ENCODE assay signal across 7 cellular contexts in genomic region chr4:84499065-84499982, GRCh38. TPM values are rescaled to one million over a fixed set of nuclear protein-coding genes. Genes with fewer than 3 reads are reported as not detected.
DNase-seq lines count a peak whose midpoint lies in the region; ATAC-seq and TF ChIP-seq lines count a peak whose summit lies in the region.

TSS of gene NKX6-1 (minus strand) at chr4:84499292. CDS start at chr4:84498228, 1,064 bp downstream.

- H3K9me3 Mint-ChIP-seq in activated T-cell treated with anti-CD3 and anti-CD28 coated beads, Interleukin-2, amount 50 U/mL, for 72 hours: no peaks in the 10 kb centered on the region
- peaks cover 12% of the 10 kb centered on the region for H3K9me3 Mint-ChIP-seq in glutamatergic neuron (ENCODE audit: unreplicated experiment)

- H3K4me3 Mint-ChIP-seq in activated T-cell treated with anti-CD3 and anti-CD28 coated beads, Interleukin-2, amount 50 U/mL, for 72 hours: peak within 1 kb of the TSS; percentile 85 to 92
- peak within 1 kb of the TSS; percentile 93 for H3K4me3 Mint-ChIP-seq in glutamatergic neuron (ENCODE audit: unreplicated experiment)

- peaks cover 90% of the 10 kb centered on the region for H3K27me3 Mint-ChIP-seq in activated T-cell treated with anti-CD3 and anti-CD28 coated beads, Interleukin-2, amount 50 U/mL, for 72 hours (ENCODE audit: low read depth)
- peaks cover 51% of the 10 kb centered on the region for H3K27me3 Mint-ChIP-seq in glutamatergic neuron (ENCODE audit: unreplicated experiment)

- peak within 1 kb of the TSS; percentile 80 for H3K27ac Mint-ChIP-seq in activated T-cell treated with anti-CD3 and anti-CD28 coated beads, Interleukin-2, amount 50 U/mL, for 72 hours
- H3K27ac Mint-ChIP-seq in glutamatergic neuron (ENCODE audit: unreplicated experiment): peak within 1 kb of the TSS; percentile 73

- peak within 1 kb of the TSS; percentile 14 for H3K4me3 ChIP-seq in GM08714 (ENCODE audit: low read length)

- peak; percentile 66 to 75 for ATAC-seq in activated T-cell treated with anti-CD3 and anti-CD28 coated beads, Interleukin-2, amount 50 U/mL, for 72 hours (replicated peaks in 1 of 2)
- ATAC-seq in GM21381 (IDR thresholded peaks at IDR 0.05; ENCODE audit: unreplicated experiment): no peak

- TF ChIP-seq CTCF in glutamatergic neuron (IDR thresholded peaks at IDR 0.05; ENCODE audit: partially characterized antibody, unreplicated experiment): no peak

- peaks cover 29% of the 10 kb centered on the region for H3K4me1 Mint-ChIP-seq in activated T-cell treated with anti-CD3 and anti-CD28 coated beads, Interleukin-2, amount 50 U/mL, for 72 hours (ENCODE audit: low read depth)
- H3K4me1 Mint-ChIP-seq in glutamatergic neuron (ENCODE audit: low read depth, unreplicated experiment): peaks cover 14% of the 10 kb centered on the region

- peak; percentile 72 to 94 for DNase-seq in NCI-H187 (lab: John Stamatoyannopoulos, UW)
- peak in 1 of 2 donors; percentile 34 for DNase-seq in activated T-cell treated with anti-CD3 and anti-CD28 coated beads, Interleukin-2, amount 50 U/mL, for 72 hours
- DNase-seq in glutamatergic neuron: peak; percentile 92
- peak; percentile 35 for DNase-seq in non-pigmented ciliary epithelial cell (ENCODE audit: low read depth)
- DNase-seq in NAMALWA (ENCODE audit: low spot score): no peak

- H3K36me3 Mint-ChIP-seq in activated T-cell treated with anti-CD3 and anti-CD28 coated beads, Interleukin-2, amount 50 U/mL, for 72 hours (ENCODE audit: insufficient read depth in 2 of 2): peaks cover 0 to 7% of the 10 kb centered on the region in 2 donors
- no peaks in the 10 kb centered on the region for H3K36me3 Mint-ChIP-seq in glutamatergic neuron (ENCODE audit: unreplicated experiment)

RNA-seq across cellular contexts. Expression of gene NKX6-1, which starts in this region (rescaled TPM):
- total RNA-seq in activated T-cell treated with anti-CD3 and anti-CD28 coated beads, Interleukin-2, amount 50 U/mL, for 72 hours: not detected
- total RNA-seq in glutamatergic neuron (ENCODE audit: unreplicated experiment): 25.6 TPM

Comparison
In these comparisons a context has a peak if more than half of its experiments do, and no peak if none do; other contexts are left out.
1. RNA of gene NKX6-1 (total RNA-seq): 25.6 TPM in glutamatergic neuron (single experiment); not detected in activated T-cell treated with anti-CD3 and anti-CD28 coated beads, Interleukin-2, amount 50 U/mL, for 72 hours; every median in the first group is over 10 times any median in the second.
2. Peak in ATAC-seq in activated T-cell treated with anti-CD3 and anti-CD28 coated beads, Interleukin-2, amount 50 U/mL, for 72 hours; RNA of the gene not detected or under 1 TPM.